ENCODE assay signal across 35 cellular contexts in the genomic region with DNA sequence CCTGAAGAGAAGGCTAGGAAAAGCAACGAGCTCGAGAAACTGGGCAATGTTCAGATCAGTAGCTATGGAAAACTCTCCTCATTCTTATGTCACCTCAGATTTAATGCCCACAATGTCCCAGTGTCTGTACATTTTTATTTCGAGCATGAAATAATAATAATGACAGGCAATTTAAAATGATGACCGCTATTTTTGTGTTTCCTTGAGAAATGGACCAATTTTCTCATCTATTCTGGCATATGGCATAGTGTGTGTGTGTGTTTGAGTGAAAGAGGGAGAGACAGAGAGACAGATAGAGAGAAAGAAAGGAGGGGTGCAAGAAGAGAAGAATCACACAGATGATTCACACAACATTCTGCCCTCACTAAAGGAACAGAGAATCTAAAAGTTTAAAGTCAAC.
"Had no signal": no experiment of that assay in that cellular context is flagged by ENCODE, and none has a peak within 500 bp of the region (broad histone marks: within the 10 kb centered on the region; RNA-seq: fewer than 3 reads in every experiment).

No MANE protein-coding gene starts in this region.

- H3K27me3 ChIP-seq: MG63 had no signal

- DNase-seq: Kasumi-1, MG63, MM.1S, MV-4-11, NCI-H1048, NCI-H1092, NCI-H1092 treated with DMSO at 0.1 percent for 48 hours, NCI-H1105, NCI-H1105 treated with DMSO at 0.1 percent for 48 hours, NCI-H1417, NCI-H1417 treated with DMSO at 0.1 percent for 48 hours, NCI-H1436, NCI-H1436 treated with DMSO at 0.1 percent for 48 hours, NCI-H146, NCI-H1694, NCI-H1694 treated with DMSO at 0.1 percent for 48 hours, NCI-H187, NCI-H187 treated with DMSO at 0.1 percent for 48 hours, NCI-H1930, NCI-H2029, NCI-H2029 treated with DMSO at 0.1 percent for 48 hours, NCI-H2081, NCI-H2081 treated with DMSO at 0.1 percent for 48 hours, NCI-H2107, NCI-H2171, NCI-H2171 treated with DMSO at 0.1 percent for 48 hours, NCI-H2227 treated with DMSO at 0.1 percent for 48 hours, NCI-H226, NCI-H345, NCI-H446, NCI-H446 treated with DMSO at 0.1 percent for 48 hours, NCI-H510A, NCI-H510A treated with DMSO at 0.1 percent for 48 hours, NCI-H524, NCI-H524 treated with DMSO at 0.1 percent for 48 hours had no signal

- H3K9me3 ChIP-seq: MG63 had no signal

- H3K4me3 ChIP-seq: MG63 had no signal

- H3K36me3 ChIP-seq: MG63 had no signal
